ENCODE assay signal across 1 cellular context in genomic region chr18:9321017-9321452, GRCh38.
A peak's percentile ranks its signal among the peaks of the same experiment; 100 is the strongest.
TF ChIP-seq lines count a peak whose summit lies in the region.

No MANE protein-coding gene starts in this region.

TF ChIP-seq in K562, 482 proteins besides CTCF, POLR2A, EP300 and RAD21 (continued from another document and continues in another):
- TF ChIP-seq PHB (CRISPR knock-in tag; IDR thresholded peaks at IDR 0.05) = no peak
- no peak for TF ChIP-seq HLTF (IDR thresholded peaks at IDR 0.05)
- no peak for TF ChIP-seq KDM1A (IDR thresholded peaks at IDR 0.05)
- no peak for TF ChIP-seq ESRRA (IDR thresholded peaks at IDR 0.05; ENCODE audit: borderline replicate concordance, low read depth)
- TF ChIP-seq GATAD2B (IDR thresholded peaks at IDR 0.05; ENCODE audit: borderline replicate concordance) = no peak
- 0 out of 2 replicates have a peak, but pooled peaks have one; percentile 10 for TF ChIP-seq MITF (IDR thresholded peaks at IDR 0.05)
- no peak for TF ChIP-seq XRCC3 (IDR thresholded peaks at IDR 0.05)
- no peak for TF ChIP-seq HDAC2 (IDR thresholded peaks at IDR 0.05)
- no peak for TF ChIP-seq SNIP1 (IDR thresholded peaks at IDR 0.05; ENCODE audit: low read depth)
- no peak for TF ChIP-seq PHTF2 (CRISPR knock-in tag; IDR thresholded peaks at IDR 0.05)
- no peak for TF ChIP-seq ZBTB8A (IDR thresholded peaks at IDR 0.05; ENCODE audit: partially characterized antibody)
- no peak for TF ChIP-seq ARNT (IDR thresholded peaks at IDR 0.05)
- peak; percentile 64; the same call in 1 of the 2 replicates for TF ChIP-seq FOXM1 (IDR thresholded peaks at IDR 0.05; ENCODE audit: low read depth)
- no peak for TF ChIP-seq FOXM1 (CRISPR knock-in tag; IDR thresholded peaks at IDR 0.05; ENCODE audit: low read depth)
- TF ChIP-seq NEUROD1 (IDR thresholded peaks at IDR 0.05; ENCODE audit: borderline replicate concordance, low read depth, low read length, partially characterized antibody) = no peak
- TF ChIP-seq HES1 (IDR thresholded peaks at IDR 0.05; ENCODE audit: low read depth) = no peak
- no peak for TF ChIP-seq GTF3C2 (IDR thresholded peaks at IDR 0.05; ENCODE audit: borderline replicate concordance, extremely low read depth, insufficient read length)
- no peak for TF ChIP-seq SMARCA4 (IDR thresholded peaks at IDR 0.05)
- no peak for TF ChIP-seq DEAF1 (CRISPR knock-in tag; IDR thresholded peaks at IDR 0.05)
- TF ChIP-seq GATAD2A (IDR thresholded peaks at IDR 0.05) = no peak
- TF ChIP-seq FOXJ2 (tag; IDR thresholded peaks at IDR 0.05) = no peak
- TF ChIP-seq ID3 (CRISPR knock-in tag; IDR thresholded peaks at IDR 0.05) = no peak
- TF ChIP-seq ID3 (tag; IDR thresholded peaks at IDR 0.05) = no peak
- TF ChIP-seq RBM15 (IDR thresholded peaks at IDR 0.05; ENCODE audit: insufficient read depth, low read length) = no peak
- TF ChIP-seq MCM3 (IDR thresholded peaks at IDR 0.05) = no peak
- TF ChIP-seq MTF1 (CRISPR knock-in tag; IDR thresholded peaks at IDR 0.05; ENCODE audit: borderline replicate concordance) = no peak
- no peak for TF ChIP-seq HSF4 (CRISPR knock-in tag; IDR thresholded peaks at IDR 0.05; ENCODE audit: borderline replicate concordance)
- no peak for TF ChIP-seq ZNF830 (CRISPR knock-in tag; IDR thresholded peaks at IDR 0.05)
- TF ChIP-seq ZFP1 (CRISPR knock-in tag; IDR thresholded peaks at IDR 0.05) = no peak
- no peak for TF ChIP-seq SP2 (IDR thresholded peaks at IDR 0.05; ENCODE audit: extremely low read depth, low read depth, low read length, poor library complexity, severe bottlenecking)
- no peak for TF ChIP-seq ZNF551 (CRISPR knock-in tag; IDR thresholded peaks at IDR 0.05)
- TF ChIP-seq RFX5 (IDR thresholded peaks at IDR 0.05; ENCODE audit: low read depth, low read length) = no peak
- peak; percentile 59 for TF ChIP-seq ZNF431 (CRISPR knock-in tag; IDR thresholded peaks at IDR 0.05)
- TF ChIP-seq ZNF655 (CRISPR knock-in tag; IDR thresholded peaks at IDR 0.05) = no peak
- no peak for TF ChIP-seq ZFP36 (IDR thresholded peaks at IDR 0.05; ENCODE audit: low read depth, low read length, partially characterized antibody)
- no peak for TF ChIP-seq KLF1 (tag; IDR thresholded peaks at IDR 0.05)
- no peak for TF ChIP-seq SRSF9 (IDR thresholded peaks at IDR 0.05; ENCODE audit: borderline replicate concordance, low read depth, low read length)
- no peak for TF ChIP-seq RBM14 (IDR thresholded peaks at IDR 0.05; ENCODE audit: borderline replicate concordance, insufficient read depth, low read depth, low read length)
- peak in 1 of 2 experiments; percentile 60; a peak in 1 of 3 replicates for TF ChIP-seq CBX3 (IDR thresholded peaks at IDR 0.05; ENCODE audit: borderline replicate concordance in 1 of 2, low read length in 2 of 2)
- TF ChIP-seq TBP (optimal IDR thresholded peaks at IDR 0.05; ENCODE audit: low read depth, low read length) = no peak
- no peak for TF ChIP-seq SRSF7 (optimal IDR thresholded peaks at IDR 0.05; ENCODE audit: low read depth, low read length)
- no peak for TF ChIP-seq FOS (IDR thresholded peaks at IDR 0.05; ENCODE audit: extremely low read depth, insufficient read length)
- TF ChIP-seq CBX1 (IDR thresholded peaks at IDR 0.05; ENCODE audit: low read depth) = no peak
- TF ChIP-seq BRF2 (IDR thresholded peaks at IDR 0.05; ENCODE audit: borderline replicate concordance, insufficient read depth, insufficient read length) = no peak
- peak in 1 of 3 experiments; percentile 43; a peak in 1 of 6 replicates for TF ChIP-seq ZBTB11 (CRISPR knock-in tag; IDR thresholded peaks at IDR 0.05)
- no peak for TF ChIP-seq SIN3A (IDR thresholded peaks at IDR 0.05; ENCODE audit: borderline replicate concordance in 2 of 2, control insufficient read depth in 1 of 2, low read depth in 2 of 2, low read length in 2 of 2)
- TF ChIP-seq L3MBTL2 (IDR thresholded peaks at IDR 0.05) = peak; percentile 99
- TF ChIP-seq E4F1 (CRISPR knock-in tag; IDR thresholded peaks at IDR 0.05; ENCODE audit: borderline replicate concordance) = no peak
- no peak for TF ChIP-seq MEF2D (tag; conservative IDR thresholded peaks at IDR 0.05; ENCODE audit: low read depth)
- no peak for TF ChIP-seq ELK3 (CRISPR knock-in tag; IDR thresholded peaks at IDR 0.05)
- peak; percentile 66; the same call in 1 of the 2 replicates for TF ChIP-seq CXXC5 (CRISPR knock-in tag; IDR thresholded peaks at IDR 0.05)
- peak; percentile 93 for TF ChIP-seq ZNF395 (CRISPR knock-in tag; IDR thresholded peaks at IDR 0.05)
